ENCODE assay signal across 8 cellular contexts in the genomic region with DNA sequence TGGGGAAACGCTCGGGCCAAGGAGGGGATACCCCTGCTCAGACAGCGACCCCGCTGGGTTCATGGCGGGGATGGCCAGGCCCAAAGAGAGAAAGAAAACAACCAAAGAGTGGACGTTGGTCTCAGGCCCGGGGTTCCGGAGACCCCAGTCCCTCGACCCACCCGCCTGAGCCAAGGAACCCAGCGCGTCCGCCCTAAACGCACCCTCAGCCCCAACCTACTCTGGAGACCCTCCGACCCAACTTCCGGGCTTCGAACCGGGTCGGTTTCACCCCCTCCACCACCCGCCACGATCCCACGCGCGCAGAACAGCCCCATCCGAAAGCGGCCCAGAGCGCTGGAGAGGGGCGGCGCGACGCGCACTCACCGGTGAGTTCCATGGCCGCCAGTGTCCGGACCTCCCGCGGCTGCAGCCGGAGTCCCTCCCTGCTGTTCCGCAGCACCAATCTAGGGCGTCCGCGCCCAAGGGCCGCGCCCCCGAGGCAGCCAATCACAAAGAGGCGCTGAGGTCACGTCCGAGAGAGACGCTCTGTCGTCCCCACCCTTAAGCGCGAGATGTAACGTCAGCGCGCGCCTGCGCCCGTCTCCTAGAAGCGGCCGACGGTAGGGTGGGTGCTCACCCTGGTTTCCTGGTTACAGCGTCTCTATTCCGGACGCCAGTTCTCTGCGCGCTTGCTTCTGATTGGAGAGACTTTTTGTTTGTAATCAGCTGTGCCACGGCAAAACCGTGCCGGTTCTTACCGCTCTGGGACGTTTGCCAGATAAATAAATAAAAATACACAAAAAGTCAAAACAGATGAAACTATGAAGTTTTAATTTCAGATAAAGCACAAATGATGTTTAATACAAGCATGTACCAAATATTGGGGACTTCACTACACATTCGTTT. TPM values are rescaled to one million over a fixed set of nuclear protein-coding genes. Genes with fewer than 3 reads are reported as not detected.
DNase-seq lines count a peak whose midpoint lies in the region; ATAC-seq and TF ChIP-seq lines count a peak whose summit lies in the region.

A gene with protein sequence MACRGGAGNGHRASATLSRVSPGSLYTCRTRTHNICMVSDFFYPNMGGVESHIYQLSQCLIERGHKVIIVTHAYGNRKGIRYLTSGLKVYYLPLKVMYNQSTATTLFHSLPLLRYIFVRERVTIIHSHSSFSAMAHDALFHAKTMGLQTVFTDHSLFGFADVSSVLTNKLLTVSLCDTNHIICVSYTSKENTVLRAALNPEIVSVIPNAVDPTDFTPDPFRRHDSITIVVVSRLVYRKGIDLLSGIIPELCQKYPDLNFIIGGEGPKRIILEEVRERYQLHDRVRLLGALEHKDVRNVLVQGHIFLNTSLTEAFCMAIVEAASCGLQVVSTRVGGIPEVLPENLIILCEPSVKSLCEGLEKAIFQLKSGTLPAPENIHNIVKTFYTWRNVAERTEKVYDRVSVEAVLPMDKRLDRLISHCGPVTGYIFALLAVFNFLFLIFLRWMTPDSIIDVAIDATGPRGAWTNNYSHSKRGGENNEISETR (minus strand): TSS at position 389 of the 888 bp plus-strand sequence. CDS start 3,593 bp downstream, outside the sequence.

- peak within 1 kb of the TSS; percentile 79 for H3K4me3 ChIP-seq in BE2C (ENCODE audit: low read depth, low read length)
- peak within 1 kb of the TSS; percentile 75 for H3K4me3 ChIP-seq in coronary artery

- DNase-seq in BE2C (peak; percentile 93), GM19240 (ENCODE audit: insufficient read length, low spot score) (peak; percentile 72), NCI-H526 (lab: John Stamatoyannopoulos, UW) (peak; percentile 98 to 99), coronary artery (ENCODE audit: low spot score) (peak; percentile 97), left colon (peak; percentile 92 to 96)
- peak; percentile 92 for DNase-seq in activated CD4-positive, alpha-beta T cell treated with anti-CD3 and anti-CD28 coated beads for 48 hours
- peak; percentile 93 for DNase-seq in stimulated activated CD4-positive, alpha-beta T cell treated with anti-CD3 and anti-CD28 coated beads, Interleukin-1b, Interleukin-23, amount 100 ng/mL, for 48 hours

- H3K4me1 ChIP-seq in BE2C = no peaks in the 10 kb centered on the region

- ATAC-seq in HG03460 (IDR thresholded peaks at IDR 0.05; ENCODE audit: unreplicated experiment) (peak; percentile 98), left colon (peak; percentile 97)

- no peaks in the 10 kb centered on the region for H3K9me3 ChIP-seq in BE2C

- intact Hi-C loops in left colon (cut with DNase I, micrococcal nuclease) = no loop called here

- H3K27me3 ChIP-seq in BE2C = no peaks in the 10 kb centered on the region

- H3K36me3 ChIP-seq in BE2C = no peaks in the 10 kb centered on the region; the same call in 1 of the 2 replicates

- peak within 1 kb of the TSS; percentile 64 to 83 for H3K27ac ChIP-seq in coronary artery

- TF ChIP-seq CTCF in BE2C (IDR thresholded peaks at IDR 0.05; ENCODE audit: low read depth, low read length) (no peak), coronary artery (IDR thresholded peaks at IDR 0.05) (no peak)

RNA-seq across cellular contexts. Expression of the gene that starts here (rescaled TPM):
- 15.3 TPM for polyA plus RNA-seq in BE2C (2012; ENCODE audit: insufficient read depth, insufficient read length, low read depth)
- 10 to 100 TPM; 12.3 to 14.9 TPM for total RNA-seq in left colon

Comparison
In these comparisons a context has a peak if more than half of its experiments do, and no peak if none do; other contexts are left out.
1. Peak in every context shown above with its lines: DNase-seq, ATAC-seq, H3K4me3 ChIP-seq and H3K27ac ChIP-seq.